19 cellular contexts compared by ENCODE assay signal in the genomic region with DNA sequence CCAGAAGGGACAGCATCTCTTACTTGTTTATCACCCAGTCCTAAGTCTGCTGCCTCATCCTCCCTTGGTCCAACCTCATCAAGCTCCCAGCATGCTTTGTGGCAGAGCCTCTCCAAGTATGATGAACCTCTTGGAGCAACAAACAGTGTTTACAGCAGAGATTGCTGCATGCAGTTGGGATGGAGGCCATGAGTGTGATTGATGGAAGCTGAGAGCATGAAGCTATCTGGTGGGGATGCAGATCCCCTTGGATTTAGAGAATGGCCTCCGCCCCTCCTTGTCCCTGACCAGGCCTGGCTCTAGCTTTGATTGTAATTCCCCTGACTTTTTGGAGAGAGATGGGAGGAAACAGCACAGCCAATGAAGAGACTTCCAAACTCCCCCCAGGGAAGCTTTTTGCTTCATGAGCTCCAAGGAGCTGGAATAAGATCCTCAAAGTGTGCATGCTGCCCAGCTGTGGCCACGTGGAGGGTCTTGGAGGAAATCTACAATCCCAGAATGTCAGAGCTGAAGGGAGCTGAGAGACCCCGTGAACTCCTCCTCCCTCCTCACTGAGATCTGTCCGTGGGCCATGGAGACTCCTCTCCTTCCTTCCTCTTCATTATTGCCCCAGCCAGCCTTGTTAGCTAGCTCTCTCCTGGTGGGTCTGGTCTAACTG.
DNase-seq lines count a peak whose midpoint lies in the region; ATAC-seq and TF ChIP-seq lines count a peak whose summit lies in the region.
"Had no signal": no experiment of that assay in that cellular context is flagged by ENCODE, and none has a peak within 500 bp of the region (broad histone marks: within the 10 kb centered on the region; RNA-seq: fewer than 3 reads in every experiment).

No MANE protein-coding gene starts in this region.

- H3K9me3 ChIP-seq in psoas muscle (no peaks in the 10 kb centered on the region), uterus (no peaks in the 10 kb centered on the region)

- TF ChIP-seq CTCF in psoas muscle (IDR thresholded peaks at IDR 0.05) (no peak), uterus (IDR thresholded peaks at IDR 0.05) (no peak), type B pancreatic cell (conservative IDR thresholded peaks at IDR 0.05) (no peak)

- peaks cover 2% of the 10 kb centered on the region for H3K27me3 Mint-ChIP-seq in activated CD4-positive, alpha-beta T cell treated with anti-CD3 and anti-CD28 coated beads, Interleukin-2, amount 10 ng/mL, durations not matched to agents 24 days and 14 days
- H3K27me3 Mint-ChIP-seq in type B pancreatic cell, result peaks cover 8% of the 10 kb centered on the region

- intact Hi-C loops in activated CD4-positive, alpha-beta T cell treated with anti-CD3 and anti-CD28 coated beads, Interleukin-2, amount 10 ng/mL, durations not matched to agents 24 days and 14 days (cut with micrococcal nuclease), result no loop called here
- intact Hi-C loops in left ventricle myocardium superior (cut with micrococcal nuclease) (no loop called here), psoas muscle (cut with DNase I) (no loop called here), uterus (cut with DNase I; ENCODE audit: low total_unique reads) (no loop called here)

- H3K4me3 Mint-ChIP-seq in activated CD4-positive, alpha-beta T cell treated with anti-CD3 and anti-CD28 coated beads, Interleukin-2, amount 10 ng/mL, durations not matched to agents 24 days and 14 days, result no peak overlapping the region
- H3K4me3 Mint-ChIP-seq in type B pancreatic cell, result no peak overlapping the region
- H3K4me3 Mint-ChIP-seq: B cell; CD4-positive, CD25-positive, alpha-beta regulatory T cell had no signal

- no peaks in the 10 kb centered on the region for H3K4me1 ChIP-seq in psoas muscle
- no peaks in the 10 kb centered on the region for H3K4me1 ChIP-seq in uterus

- ATAC-seq in left ventricle myocardium superior (peak; percentile 82), psoas muscle (peak in 3 of 4 donors; percentile 34 to 76 (median 62))
- ATAC-seq: HCT116 had no signal

- TF ChIP-seq POLR2A in uterus (IDR thresholded peaks at IDR 0.05), result no peak

- H3K4me1 Mint-ChIP-seq in activated CD4-positive, alpha-beta T cell treated with anti-CD3 and anti-CD28 coated beads, Interleukin-2, amount 10 ng/mL, durations not matched to agents 24 days and 14 days, result peaks cover 12% of the 10 kb centered on the region
- H3K4me1 Mint-ChIP-seq in type B pancreatic cell (ENCODE audit: unreplicated experiment), result peaks cover 31% of the 10 kb centered on the region
- H3K4me1 Mint-ChIP-seq: B cell had no signal

- no peaks in the 10 kb centered on the region for H3K36me3 ChIP-seq in psoas muscle (ENCODE audit: insufficient read depth in 1 of 2, low read depth in 1 of 2)
- H3K36me3 ChIP-seq in uterus, result no peaks in the 10 kb centered on the region

- no peaks in the 10 kb centered on the region for H3K27me3 ChIP-seq in psoas muscle (ENCODE audit: insufficient read depth in 3 of 3, low read length in 2 of 3)
- H3K27me3 ChIP-seq in uterus, result no peaks in the 10 kb centered on the region

- H3K27ac ChIP-seq in psoas muscle (no peak overlapping the region), uterus (peak overlapping the region in 1 of 2 donors; percentile 26)
- H3K27ac ChIP-seq: 22Rv1 had no signal

- H3K36me3 Mint-ChIP-seq in activated CD4-positive, alpha-beta T cell treated with anti-CD3 and anti-CD28 coated beads, Interleukin-2, amount 10 ng/mL, durations not matched to agents 24 days and 14 days (ENCODE audit: low read depth), result no peaks in the 10 kb centered on the region
- H3K36me3 Mint-ChIP-seq in type B pancreatic cell, result no peaks in the 10 kb centered on the region
- H3K36me3 Mint-ChIP-seq: CD4-positive, CD25-positive, alpha-beta regulatory T cell had no signal

- 66 to 73% (median 73%) methylated on average over 4 of the region's 4 CpGs for WGBS in psoas muscle, 3 donors

- DNase-seq in activated CD4-positive, alpha-beta T cell treated with anti-CD3 and anti-CD28 coated beads, Interleukin-2, amount 10 ng/mL, durations not matched to agents 24 days and 14 days, result peak; percentile 49
- no peak for DNase-seq in activated CD4-positive, alpha-beta T cell treated with anti-CD3 and anti-CD28 coated beads, Interleukin-2, amount 50 U/mL, for 4 hours
- no peak for DNase-seq in left ventricle myocardium superior
- peak; percentile 38 to 79 for DNase-seq in psoas muscle
- peak; percentile 71 to 76 for DNase-seq in uterus
- DNase-seq in cerebellar cortex (ENCODE audit: low spot score), result no peak
- DNase-seq in type B pancreatic cell (ENCODE audit: extremely low spot score, unreplicated experiment), result no peak
- DNase-seq in islet precursor cell, result no peak
- DNase-seq: Calu3; CD4-positive, CD25-positive, alpha-beta regulatory T cell; NCI-H1417 treated with DMSO at 0.1 percent for 48 hours; NCI-H2029; NCI-H2171 treated with DMSO at 0.1 percent for 48 hours; NCI-H748 treated with DMSO at 0.1 percent for 48 hours; OCI-M1; RPMI8226 had no signal

- no peak overlapping the region for H3K27ac Mint-ChIP-seq in activated CD4-positive, alpha-beta T cell treated with anti-CD3 and anti-CD28 coated beads, Interleukin-2, amount 10 ng/mL, durations not matched to agents 24 days and 14 days
- no peak overlapping the region for H3K27ac Mint-ChIP-seq in type B pancreatic cell
- H3K27ac Mint-ChIP-seq: B cell had no signal

- no peaks in the 10 kb centered on the region for H3K9me3 Mint-ChIP-seq in activated CD4-positive, alpha-beta T cell treated with anti-CD3 and anti-CD28 coated beads, Interleukin-2, amount 10 ng/mL, durations not matched to agents 24 days and 14 days
- H3K9me3 Mint-ChIP-seq in type B pancreatic cell, result no peaks in the 10 kb centered on the region

- H3K4me3 ChIP-seq in psoas muscle (no peak overlapping the region), uterus (no peak overlapping the region)

Comparison
In these comparisons a context has a peak if more than half of its experiments do, and no peak if none do; other contexts are left out.
1. DNase-seq: peak in activated CD4-positive, alpha-beta T cell treated with anti-CD3 and anti-CD28 coated beads, Interleukin-2, amount 10 ng/mL, durations not matched to agents 24 days and 14 days (single experiment), psoas muscle (2 of 2) and uterus (2 of 2); none in activated CD4-positive, alpha-beta T cell treated with anti-CD3 and anti-CD28 coated beads, Interleukin-2, amount 50 U/mL, for 4 hours (0 of 2), left ventricle myocardium superior (single experiment), cerebellar cortex (single experiment), type B pancreatic cell (single experiment) and islet precursor cell (single experiment).